ENCODE assay signal across 18 cellular contexts in the genomic region with DNA sequence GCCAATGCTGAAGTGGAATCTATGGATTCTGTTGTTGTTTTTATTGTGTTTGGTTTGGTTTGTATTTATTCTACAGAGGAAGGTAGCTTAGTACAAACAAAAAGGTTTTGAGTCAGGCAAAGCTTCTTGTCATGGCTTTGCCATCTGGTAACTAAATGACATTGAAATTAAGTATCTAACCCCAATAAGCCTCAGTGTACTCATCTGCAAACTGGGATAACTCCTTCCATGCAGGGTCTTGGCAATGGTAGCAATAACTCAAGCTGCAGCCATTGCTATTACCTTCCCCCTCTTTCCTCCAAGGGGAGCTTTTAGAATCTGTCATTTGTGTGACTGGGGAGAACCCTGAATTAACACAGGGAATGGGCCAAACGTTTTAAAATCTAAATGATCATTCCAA.
A peak's percentile ranks its signal among the peaks of the same experiment; 100 is the strongest.
DNase-seq lines count a peak whose midpoint lies in the region; TF ChIP-seq lines count a peak whose summit lies in the region.
"Had no signal": no experiment of that assay in that cellular context is flagged by ENCODE, and none has a peak within 500 bp of the region (broad histone marks: within the 10 kb centered on the region; RNA-seq: fewer than 3 reads in every experiment).

No MANE protein-coding gene starts in this region.

- H3K27me3 Mint-ChIP-seq in H9 (ENCODE audit: low read depth) = no peaks in the 10 kb centered on the region; the same call in 1 of the 2 replicates

- no peak overlapping the region for H3K4ac ChIP-seq in H9 (ENCODE audit: low read depth, low read length)

- H3K36me3 ChIP-seq in colonic mucosa = no peaks in the 10 kb centered on the region
- no peaks in the 10 kb centered on the region for H3K36me3 ChIP-seq in mesodermal cell (ENCODE audit: control insufficient read depth, insufficient read depth, low read length)
- no peaks in the 10 kb centered on the region for H3K36me3 ChIP-seq in stomach
- H3K36me3 ChIP-seq: BE2C, SJCRH30 had no signal

- H2BK5ac ChIP-seq in H9 (ENCODE audit: insufficient read length, low read length) = no peak overlapping the region

- H3K56ac ChIP-seq in H9 (ENCODE audit: insufficient read length, low read depth, low read length) = no peak overlapping the region

- H3K27me3 ChIP-seq in H9 (ENCODE audit: insufficient read depth, low read length) = no peaks in the 10 kb centered on the region
- H3K27me3 ChIP-seq in colonic mucosa = no peaks in the 10 kb centered on the region
- no peaks in the 10 kb centered on the region for H3K27me3 ChIP-seq in stomach
- H3K27me3 ChIP-seq: BE2C, SJCRH30 had no signal

- H3K4me3 ChIP-seq in colonic mucosa = no peak overlapping the region
- H3K4me3 ChIP-seq in mesodermal cell (ENCODE audit: extremely low read depth, insufficient read depth, low read length, poor library complexity, severe bottlenecking) = no peak overlapping the region
- no peak overlapping the region for H3K4me3 ChIP-seq in stomach
- H3K4me3 ChIP-seq: A549, SJCRH30 had no signal

- H3K9ac ChIP-seq in H9 (ENCODE audit: extremely low read depth, insufficient read length, low read length) (no peak overlapping the region), colonic mucosa (ENCODE audit: low read depth in 2 of 2, low read length in 2 of 2) (no peak overlapping the region)

- H3K9me3 ChIP-seq in H9 (ENCODE audit: control insufficient read depth, low read depth, low read length) (no peaks in the 10 kb centered on the region), colonic mucosa (no peaks in the 10 kb centered on the region), mesodermal cell (ENCODE audit: control insufficient read depth, low read length) (no peaks in the 10 kb centered on the region), stomach (no peaks in the 10 kb centered on the region)
- H3K9me3 ChIP-seq: A549, BE2C, SJCRH30 had no signal

- H3T11ph ChIP-seq in H9 (ENCODE audit: low read length) = no peak overlapping the region

- H4K8ac ChIP-seq in H9 (replicated peaks; ENCODE audit: insufficient read length, low read depth, low read length) = no peak overlapping the region

- H2AFZ ChIP-seq in H9 (ENCODE audit: low read length) = no peak overlapping the region

- H3K4me2 ChIP-seq in H9 (ENCODE audit: insufficient read depth, insufficient read length, low read length) = no peak overlapping the region

- H3K18ac ChIP-seq in H9 (ENCODE audit: insufficient read length, low read depth, low read length) = no peak overlapping the region

- TF ChIP-seq EP300 in stomach (IDR thresholded peaks at IDR 0.05) = no peak

- H3K23ac ChIP-seq in H9 (ENCODE audit: insufficient read length, low read depth, low read length) = no peak overlapping the region

- H2AK5ac ChIP-seq in H9 (ENCODE audit: insufficient read length, low read length) = no peak overlapping the region

- WGBS in H9 (ENCODE audit: extremely low coverage, insufficient read length, low lambda C conversion rate) = no CpG with 5 or more reads among the region's 1 CpG
- no CpG with 5 or more reads among the region's 1 CpG for WGBS in mesodermal cell (ENCODE audit: insufficient coverage in 2 of 2), 2 experiments
- WGBS in stomach, 5 donors = 14 to 37% (median 30%) methylated on average over 1 of the region's 1 CpG

- H3K27ac ChIP-seq in H9 (ENCODE audit: insufficient read length, low read depth, low read length) (no peak overlapping the region), colonic mucosa (peak overlapping the region; percentile 80), mesodermal cell (ENCODE audit: low read depth, low read length, severe bottlenecking) (peak overlapping the region; percentile 23), stomach (peak overlapping the region in 4 of 5 donors; percentile 15 to 69 (median 37))
- H3K27ac ChIP-seq: SJCRH30 had no signal

- peak overlapping the region; percentile 16 to 75 (median 50); a peak in 6 of 7 replicates for H3K27ac Mint-ChIP-seq in H9
- H3K27ac Mint-ChIP-seq: HFFc6, IgD-negative memory B cell had no signal

- H3K9me3 Mint-ChIP-seq in H9 = no peaks in the 10 kb centered on the region; a peak in 1 of 5 replicates
- H3K9me3 Mint-ChIP-seq: HFFc6, IgD-negative memory B cell had no signal

- no peaks in the 10 kb centered on the region for H3K36me3 Mint-ChIP-seq in H9 (ENCODE audit: insufficient read depth in 1 of 3, low read depth in 3 of 3)
- H3K36me3 Mint-ChIP-seq: IgD-negative memory B cell had no signal

- no peak overlapping the region for H4K91ac ChIP-seq in H9 (ENCODE audit: insufficient read length, low read depth, low read length)

- no peak for TF ChIP-seq POLR2A in stomach (IDR thresholded peaks at IDR 0.05)

- H2BK15ac ChIP-seq in H9 (ENCODE audit: low read depth, low read length) = no peak overlapping the region

- intact Hi-C loops in colonic mucosa (cut with DNase I) (no loop called here), stomach (cut with DNase I; ENCODE audit: low total_unique reads) (no loop called here)

- H3K4me1 ChIP-seq in H9 (ENCODE audit: insufficient read depth, low read length) (peaks cover 5% of the 10 kb centered on the region), colonic mucosa (peaks cover 8% of the 10 kb centered on the region), mesodermal cell (ENCODE audit: control insufficient read depth, insufficient read depth, low read length, poor library complexity, severe bottlenecking) (no peaks in the 10 kb centered on the region), stomach (peaks cover 0 to 31% (median 11%) of the 10 kb centered on the region in 4 donors)
- H3K4me1 ChIP-seq: BE2C, SJCRH30 had no signal

- H2BK12ac ChIP-seq in H9 (ENCODE audit: insufficient read length, low read depth, low read length) = no peak overlapping the region

- H3K23me2 ChIP-seq in H9 (ENCODE audit: insufficient read length, low read depth, low read length, poor library complexity, severe bottlenecking) = no peaks in the 10 kb centered on the region

- H3K4me3 Mint-ChIP-seq in H9 = no peak overlapping the region
- H3K4me3 Mint-ChIP-seq: HFFc6, IgD-negative memory B cell had no signal

- H3K79me2 ChIP-seq in H9 (ENCODE audit: insufficient read depth, low read length) = no peaks in the 10 kb centered on the region

- H3K14ac ChIP-seq in H9 (ENCODE audit: insufficient read depth, low read length) = no peak overlapping the region

- H4K5ac ChIP-seq in H9 (ENCODE audit: insufficient read length, low read depth, low read length) = no peak overlapping the region

- TF ChIP-seq CTCF in H9 (conservative IDR thresholded peaks at IDR 0.05) = no peak
- TF ChIP-seq CTCF in colonic mucosa (IDR thresholded peaks at IDR 0.05) = no peak
- TF ChIP-seq CTCF in stomach (IDR thresholded peaks at IDR 0.05) = no peak

- no peaks in the 10 kb centered on the region for H3K79me1 ChIP-seq in H9 (ENCODE audit: insufficient read depth, low read depth, low read length, poor library complexity, severe bottlenecking)

- no peaks in the 10 kb centered on the region for H4K20me1 ChIP-seq in H9 (ENCODE audit: control insufficient read depth, insufficient read depth, insufficient read length)

- peaks cover 46 to 51% of the 10 kb centered on the region in 2 experiments for H3K4me1 Mint-ChIP-seq in H9
- H3K4me1 Mint-ChIP-seq: IgD-negative memory B cell had no signal

- no peak overlapping the region for H2BK120ac ChIP-seq in H9 (ENCODE audit: low read depth, low read length, poor library complexity, severe bottlenecking)

- DNase-seq in H9 (no peak), colonic mucosa (no peak), stomach (no peak), HCEC 1CT (no peak), activated gamma-delta T cell (lab: John Stamatoyannopoulos, UW) (no peak), GM03348 (ENCODE audit: low spot score) (no peak), NCI-H1048 (lab: John Stamatoyannopoulos, UW) (no peak)
- DNase-seq: BE2C, DMS153, HFFc6, NCI-H1105 treated with DMSO at 0.1 percent for 48 hours, NCI-H2029 treated with DMSO at 0.1 percent for 48 hours, NCI-H226, NCI-H524, SJCRH30 had no signal

- no peak overlapping the region for H2BK20ac ChIP-seq in H9 (ENCODE audit: low read depth, low read length, poor library complexity, severe bottlenecking)
